Comparison of ENCODE assay signal across 14 cellular contexts in the genomic region with DNA sequence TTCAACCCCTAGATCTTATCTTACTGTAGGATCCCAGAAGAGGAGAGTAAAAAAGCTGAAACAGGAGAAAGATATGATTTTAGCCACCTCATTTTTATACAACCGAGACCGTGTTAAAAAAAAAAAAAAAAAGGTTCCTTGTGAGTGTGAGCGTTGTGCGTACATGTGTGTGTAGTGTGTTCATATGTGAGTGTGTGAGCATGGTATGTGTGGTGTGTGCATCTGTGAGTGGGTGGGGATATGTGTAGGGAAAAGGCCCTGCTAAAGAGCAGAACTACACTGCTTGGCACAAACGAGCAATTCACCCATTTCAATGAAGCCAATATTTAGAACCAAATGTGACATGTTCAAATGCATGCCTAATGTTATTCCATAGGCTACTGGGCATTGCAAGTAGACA. TPM values are rescaled to one million over a fixed set of nuclear protein-coding genes. Genes with fewer than 3 reads are reported as not detected.
A peak's percentile ranks its signal among the peaks of the same experiment; 100 is the strongest.
DNase-seq lines count a peak whose midpoint lies in the region; ATAC-seq, FAIRE-seq and TF ChIP-seq lines count a peak whose summit lies in the region.
"Not testable (repeated sequence)": the region's sequence is repeated elsewhere in the genome, so short reads cannot be mapped to it uniquely, and the experiment has no call there.
"Had no signal": no experiment of that assay in that cellular context is flagged by ENCODE, and none has a peak within 500 bp of the region (broad histone marks: within the 10 kb centered on the region; RNA-seq: fewer than 3 reads in every experiment).

No MANE protein-coding gene starts in this region.

- not testable (repeated sequence) for H3K79me2 ChIP-seq in GM12878 (ENCODE audit: control insufficient read depth, insufficient read depth, low read length)

- not testable (repeated sequence) for H3K4me1 ChIP-seq in GM12878 (ENCODE audit: control insufficient read depth, insufficient read depth, low read length)

- 8% methylated on average over 2 of the region's 5 CpGs for WGBS in GM12878 (ENCODE audit: insufficient coverage, insufficient replicate concordance, low lambda C conversion rate, missing lambda C conversion rate)

- H2AFZ ChIP-seq in GM12878 (ENCODE audit: control insufficient read depth, low read depth, low read length), result not testable (repeated sequence)

- POLR2A ChIA-PET in GM12878 (lab: Charles Lee), result not testable (repeated sequence)

- H4K20me1 ChIP-seq in GM12878 (ENCODE audit: control insufficient read depth, insufficient read depth), result not testable (repeated sequence)

- H3K4me3 ChIP-seq in GM12878, result not testable (repeated sequence)

- peak overlapping the region; percentile 81 for H3K27ac ChIP-seq in GM12878 (ENCODE audit: control insufficient read depth, insufficient read depth)

- TF ChIP-seq RAD21 in GM12878 (IDR thresholded peaks at IDR 0.05; ENCODE audit: insufficient read depth, low read depth, low read length), result not testable (repeated sequence)

- not testable (repeated sequence) for H3K9me3 ChIP-seq in GM12878 (replicated peaks; ENCODE audit: control insufficient read depth, insufficient read depth, low read length)

- H3K9ac ChIP-seq in GM12878 (ENCODE audit: control insufficient read depth, insufficient read depth, low read length), result peak overlapping the region; percentile 56; the same call in 1 of the 2 replicates

- not testable (repeated sequence) for H3K27me3 ChIP-seq in GM12878 (replicated peaks in 1 of 2; ENCODE audit: control insufficient read depth in 2 of 2, insufficient read depth in 2 of 2, low read length in 1 of 2)

- intact Hi-C loops in GM12878 (cut with micrococcal nuclease; ENCODE audit: unreplicated experiment), result not testable (repeated sequence)

- not testable (repeated sequence) for H3K4me2 ChIP-seq in GM12878 (ENCODE audit: control insufficient read depth, insufficient read depth)

- TSS peak; percentile 91 for BruUV-seq in GM12878 (replicated peaks; lab: Mats Ljungman, UMichigan)

- in situ Hi-C loops in GM12878 (cut with MboI), result not testable (repeated sequence)

- not testable (repeated sequence) for H3K36me3 ChIP-seq in GM12878 (ENCODE audit: control insufficient read depth in 2 of 2, insufficient read depth in 2 of 2, low read length in 1 of 2)

- TF ChIP-seq EP300 in GM12878 (IDR thresholded peaks at IDR 0.05; ENCODE audit: borderline replicate concordance in 1 of 2, control insufficient read depth in 1 of 2, low read depth in 2 of 2, low read length in 2 of 2), result not testable (repeated sequence)

- CTCF ChIA-PET in GM12878 (lab: Yijun Ruan, JAX), result not testable (repeated sequence)

- RAD21 ChIA-PET in GM12878 (lab: Charles Lee; ENCODE audit: unreplicated experiment), result not testable (repeated sequence)

- TF ChIP-seq POLR2A in GM12878 (IDR thresholded peaks at IDR 0.05; ENCODE audit: low read depth, low read length), result not testable (repeated sequence)

- not testable (repeated sequence) for DNase-seq in GM12878 (ENCODE audit: low read depth, low spot score)

- ATAC-seq in GM18502 (IDR thresholded peaks at IDR 0.05; ENCODE audit: poor library complexity, unreplicated experiment) (peak; percentile 13), GM18868 (IDR thresholded peaks at IDR 0.05; ENCODE audit: unreplicated experiment) (peak; percentile 2), GM19438 (IDR thresholded peaks at IDR 0.05; ENCODE audit: low read depth, unreplicated experiment) (peak; percentile 10), HG02588 (IDR thresholded peaks at IDR 0.05; ENCODE audit: unreplicated experiment) (peak; percentile 5), HG03025 (IDR thresholded peaks at IDR 0.05; ENCODE audit: low FRiP score, unreplicated experiment) (peak; percentile 18), HG03354 (IDR thresholded peaks at IDR 0.05; ENCODE audit: poor library complexity, severe bottlenecking, unreplicated experiment) (peak; percentile 6), GM12878 (peak; percentile 58)

- peak; percentile 18 for FAIRE-seq in GM12878 (lab: Jason Lieb, UNC)

- not testable (repeated sequence) for TF ChIP-seq CTCF in GM12878 (IDR thresholded peaks at IDR 0.05 in 2 of 3, conservative IDR thresholded peaks at IDR 0.05 in 1 of 3; ENCODE audit: control insufficient read depth in 2 of 3, extremely low read depth in 1 of 3, insufficient read depth in 1 of 3, low read depth in 3 of 3, low read length in 3 of 3)

- SMC1A ChIA-PET in GM12878 (lab: Charles Lee; ENCODE audit: uncharacterized antibody, unreplicated experiment), result interaction anchor here (0.6 kb wide), 1 partner anchor 221 kb away, joined by 3 read pairs; no protein-coding TSS in a partner anchor

TF ChIP-seq in GM12878, 131 proteins besides CTCF, POLR2A, EP300 and RAD21:
- TF ChIP-seq SMAD5 (IDR thresholded peaks at IDR 0.05; ENCODE audit: low read depth), result 0 out of 2 replicates have a peak, but pooled peaks have one; percentile 36
- TF ChIP-seq POLR2AphosphoS5 (IDR thresholded peaks at IDR 0.05; ENCODE audit: low read length), result peak; percentile 54; the same call in 1 of the 2 replicates
TF ChIP-seq in GM12878: peak in this region for 2; not testable (repeated sequence) for 129.

RNA-seq across cellular contexts. Expression of a gene that starts 3.5 kb away (rescaled TPM):
- 40.5 and 47.9 TPM in 2 replicates for total RNA-seq in GM12878 (2013; cell fraction: nucleolus; rRNA removed)
- total RNA-seq in GM12878 (2014; rRNA removed) (0.22 and 0.68 TPM in 2 replicates), GM12878 (2014; rRNA removed; fragmentation: Illumina TruSeq; extraction: Trizol) (0.89 and 0.97 TPM in 2 replicates), GM12878 (2021) (0.49 and 0.66 TPM in 2 replicates)
- 0.39 TPM for polyA plus RNA-seq in GM12878 (2011; ENCODE audit: low read depth)
- polyA plus RNA-seq in GM12878 (2011; rRNA removed) (0.54 and 0.61 TPM in 2 replicates), GM12878 (2014; fragmentation: Illumina TruSeq; extraction: Trizol) (not detected in 2 replicates), GM12878 (2014; fragmentation: Nextera tagmentation; extraction: Ambion mirVana) (under 1 TPM in 1 of 2 experiments, not detected in 1; 0.03 TPM), GM12878 (2014; rRNA removed) (0.08 and 0.15 TPM in 2 replicates), GM12878 (2016; fragmentation: Nextera tagmentation; extraction: Ambion mirVana) (under 1 TPM; 0.10 to 0.28 TPM)
- 0.07 TPM in 1 of 2 replicates, not detected in the other for polyA plus RNA-seq in GM12878 (2011; cell fraction: cytosol; rRNA removed)
- polyA plus RNA-seq in GM12878 (2011; cell fraction: nucleus; rRNA removed), result 14.6 and 14.8 TPM in 2 replicates
- polyA plus RNA-seq in GM12878 (2012), result 0.07 TPM in 1 of 2 replicates, not detected in the other
- 97.2 and 229 TPM in 2 replicates for polyA minus RNA-seq in GM12878 (2011; rRNA and poly(A)+ RNA removed)
- 1.5 TPM in 1 of 2 replicates, not detected in the other for polyA minus RNA-seq in GM12878 (2011; cell fraction: cytosol; rRNA and poly(A)+ RNA removed)
- 88.9 and 146 TPM in 2 replicates for polyA minus RNA-seq in GM12878 (2011; cell fraction: nucleus; rRNA and poly(A)+ RNA removed)
- total RNA-seq: CD4-positive, CD25-positive, alpha-beta regulatory T cell; GM23248; H7; PC-3 had no signal
- polyA plus RNA-seq: AG04450; CD4-positive, CD25-positive, alpha-beta regulatory T cell; GM23248; IgD-negative memory B cell; SK-N-SH had no signal

RNA-seq across cellular contexts. Expression of a gene that starts 6.7 kb away (rescaled TPM):
- total RNA-seq in GM12878 (2013; cell fraction: nucleolus; rRNA removed), result not detected in 2 replicates
- total RNA-seq in GM12878 (2014; rRNA removed) (not detected in 2 replicates), GM12878 (2014; rRNA removed; fragmentation: Illumina TruSeq; extraction: Trizol) (not detected in 2 replicates), GM12878 (2021) (not detected in 2 replicates)
- not detected for polyA plus RNA-seq in GM12878 (2011; ENCODE audit: low read depth)
- polyA plus RNA-seq in GM12878 (2011; rRNA removed) (not detected in 2 replicates), GM12878 (2014; fragmentation: Illumina TruSeq; extraction: Trizol) (not detected in 2 replicates), GM12878 (2014; fragmentation: Nextera tagmentation; extraction: Ambion mirVana) (not detected), GM12878 (2014; rRNA removed) (not detected in 2 replicates), GM12878 (2016; fragmentation: Nextera tagmentation; extraction: Ambion mirVana) (not detected)
- not detected in 2 replicates for polyA plus RNA-seq in GM12878 (2011; cell fraction: cytosol; rRNA removed)
- polyA plus RNA-seq in GM12878 (2011; cell fraction: nucleus; rRNA removed), result not detected in 2 replicates
- not detected in 2 replicates for polyA plus RNA-seq in GM12878 (2012)
- polyA minus RNA-seq in GM12878 (2011; rRNA and poly(A)+ RNA removed), result not detected in 2 replicates
- not detected in 2 replicates for polyA minus RNA-seq in GM12878 (2011; cell fraction: cytosol; rRNA and poly(A)+ RNA removed)
- not detected in 2 replicates for polyA minus RNA-seq in GM12878 (2011; cell fraction: nucleus; rRNA and poly(A)+ RNA removed)
- total RNA-seq: CD4-positive, CD25-positive, alpha-beta regulatory T cell; GM23248; H7; PC-3 had no signal
- polyA plus RNA-seq: AG04450; CD4-positive, CD25-positive, alpha-beta regulatory T cell; GM23248; IgD-negative memory B cell; SK-N-SH had no signal

RNA-seq across cellular contexts. Expression of a gene that starts 13.7 kb away (rescaled TPM):
- total RNA-seq in GM12878 (2013; cell fraction: nucleolus; rRNA removed), result 48.2 and 48.6 TPM in 2 replicates
- total RNA-seq in GM12878 (2014; rRNA removed) (0.23 and 0.71 TPM in 2 replicates), GM12878 (2014; rRNA removed; fragmentation: Illumina TruSeq; extraction: Trizol) (0.22 and 0.32 TPM in 2 replicates), GM12878 (2021) (0.33 and 0.48 TPM in 2 replicates)
- polyA plus RNA-seq in GM12878 (2011; ENCODE audit: low read depth), result not detected
- polyA plus RNA-seq in GM12878 (2011; rRNA removed) (0.18 TPM in 1 of 2 replicates, not detected in the other), GM12878 (2014; fragmentation: Illumina TruSeq; extraction: Trizol) (not detected in 2 replicates), GM12878 (2014; fragmentation: Nextera tagmentation; extraction: Ambion mirVana) (under 1 TPM in 1 of 2 experiments, not detected in 1; 0.13 TPM), GM12878 (2014; rRNA removed) (0.17 TPM in 1 of 2 replicates, not detected in the other), GM12878 (2016; fragmentation: Nextera tagmentation; extraction: Ambion mirVana) (under 1 TPM in 1 of 2 experiments, not detected in 1; 0.24 TPM)
- polyA plus RNA-seq in GM12878 (2011; cell fraction: cytosol; rRNA removed), result 0.21 TPM in 1 of 2 replicates, not detected in the other
- 0.92 and 2.5 TPM in 2 replicates for polyA plus RNA-seq in GM12878 (2011; cell fraction: nucleus; rRNA removed)
- polyA plus RNA-seq in GM12878 (2012), result not detected in 2 replicates
- 14.0 TPM in 2 replicates for polyA minus RNA-seq in GM12878 (2011; rRNA and poly(A)+ RNA removed)
- not detected in 2 replicates for polyA minus RNA-seq in GM12878 (2011; cell fraction: cytosol; rRNA and poly(A)+ RNA removed)
- polyA minus RNA-seq in GM12878 (2011; cell fraction: nucleus; rRNA and poly(A)+ RNA removed), result 12.2 and 18.3 TPM in 2 replicates
- total RNA-seq: CD4-positive, CD25-positive, alpha-beta regulatory T cell; GM23248; H7; PC-3 had no signal
- polyA plus RNA-seq: AG04450; CD4-positive, CD25-positive, alpha-beta regulatory T cell; GM23248; IgD-negative memory B cell; SK-N-SH had no signal

RNA-seq across cellular contexts. Expression of a gene that starts 44.1 kb away (rescaled TPM):
- not detected in 2 replicates for total RNA-seq in GM12878 (2013; cell fraction: nucleolus; rRNA removed)
- not detected in 2 replicates for total RNA-seq in GM12878 (2014; rRNA removed)
- not detected in 2 replicates for total RNA-seq in GM12878 (2014; rRNA removed; fragmentation: Illumina TruSeq; extraction: Trizol)
- total RNA-seq in GM12878 (2021), result not detected in 2 replicates
- polyA plus RNA-seq in GM12878 (2011; ENCODE audit: low read depth), result not detected
- not detected in 2 replicates for polyA plus RNA-seq in GM12878 (2011; rRNA removed)
- not detected in 2 replicates for polyA plus RNA-seq in GM12878 (2011; cell fraction: cytosol; rRNA removed)
- polyA plus RNA-seq in GM12878 (2011; cell fraction: nucleus; rRNA removed), result not detected in 2 replicates
- not detected in 2 replicates for polyA plus RNA-seq in GM12878 (2012)
- not detected in 2 replicates for polyA plus RNA-seq in GM12878 (2014; fragmentation: Illumina TruSeq; extraction: Trizol)
- not detected for polyA plus RNA-seq in GM12878 (2014; fragmentation: Nextera tagmentation; extraction: Ambion mirVana)
- polyA plus RNA-seq in GM12878 (2014; rRNA removed), result not detected in 2 replicates
- not detected for polyA plus RNA-seq in GM12878 (2016; fragmentation: Nextera tagmentation; extraction: Ambion mirVana)
- not detected in 2 replicates for polyA minus RNA-seq in GM12878 (2011; rRNA and poly(A)+ RNA removed)
- polyA minus RNA-seq in GM12878 (2011; cell fraction: cytosol; rRNA and poly(A)+ RNA removed), result not detected in 2 replicates
- polyA minus RNA-seq in GM12878 (2011; cell fraction: nucleus; rRNA and poly(A)+ RNA removed), result not detected in 2 replicates
- total RNA-seq: CD4-positive, CD25-positive, alpha-beta regulatory T cell; GM23248; H7; PC-3 had no signal
- polyA plus RNA-seq: AG04450; CD4-positive, CD25-positive, alpha-beta regulatory T cell; GM23248; SK-N-SH had no signal

Comparison
In these comparisons a context has a peak if more than half of its experiments do, and no peak if none do; other contexts are left out.
1. ATAC-seq: peak in every context shown above with its lines; median percentile 58 in GM12878; 18 in HG03025; 13 in GM18502; 10 in GM19438; 6 in HG03354; 5 in HG02588; 2 in GM18868.